Comparison of ENCODE assay signal across 8 cellular contexts in genomic region chr9:97013151-97014132, GRCh38. TPM values are rescaled to one million over a fixed set of nuclear protein-coding genes. Genes with fewer than 3 reads are reported as not detected.
DNase-seq lines count a peak whose midpoint lies in the region; ATAC-seq and TF ChIP-seq lines count a peak whose summit lies in the region.
"Not testable (repeated sequence)": the region's sequence is repeated elsewhere in the genome, so short reads cannot be mapped to it uniquely, and the experiment has no call there.

No MANE protein-coding gene starts in this region.

- H3K4me3 ChIP-seq in thoracic aorta: peak overlapping the region; percentile 72

- peak; percentile 17 for DNase-seq in GM04504 (ENCODE audit: low read depth)
- DNase-seq in NCI-H1048 (lab: John Stamatoyannopoulos, UW): peak; percentile 58
- DNase-seq in SKM-1 treated with dmso at 0.1 percent for 144 hours (lab: John Stamatoyannopoulos, UW; ENCODE audit: unreplicated experiment): peak; percentile 21
- DNase-seq in glutamatergic neuron: peak; percentile 73
- DNase-seq in osteocyte (ENCODE audit: extremely low spot score, unreplicated experiment): peak; percentile 86
- peak; percentile 7 for DNase-seq in thoracic aorta (ENCODE audit: low spot score)

- not testable (repeated sequence) for H3K36me3 Mint-ChIP-seq in activated naive CD8-positive, alpha-beta T cell; glutamatergic neuron (ENCODE audit: unreplicated experiment); osteocyte (ENCODE audit: unreplicated experiment)

- peak overlapping the region; percentile 92 for H3K27ac Mint-ChIP-seq in activated naive CD8-positive, alpha-beta T cell
- peak overlapping the region; percentile 72 for H3K27ac Mint-ChIP-seq in glutamatergic neuron (ENCODE audit: unreplicated experiment)
- H3K27ac Mint-ChIP-seq in osteocyte (ENCODE audit: unreplicated experiment): peak overlapping the region; percentile 88

- H3K9me3 ChIP-seq in thoracic aorta: not testable (repeated sequence)

- H3K4me1 ChIP-seq in thoracic aorta (ENCODE audit: control insufficient read depth in 1 of 2, low read depth in 2 of 2): not testable (repeated sequence)

- not testable (repeated sequence) for H3K27me3 ChIP-seq in thoracic aorta (replicated peaks; ENCODE audit: insufficient read depth)

- not testable (repeated sequence) for H3K9me3 Mint-ChIP-seq in activated naive CD8-positive, alpha-beta T cell (ENCODE audit: low read depth); glutamatergic neuron (ENCODE audit: unreplicated experiment); osteocyte (ENCODE audit: unreplicated experiment)

- H3K27me3 Mint-ChIP-seq in activated naive CD8-positive, alpha-beta T cell; glutamatergic neuron (ENCODE audit: unreplicated experiment); osteocyte (ENCODE audit: unreplicated experiment): not testable (repeated sequence)

- H3K4me3 Mint-ChIP-seq in activated naive CD8-positive, alpha-beta T cell: peak overlapping the region; percentile 92
- H3K4me3 Mint-ChIP-seq in glutamatergic neuron (ENCODE audit: unreplicated experiment) (peak overlapping the region; percentile 91), osteocyte (ENCODE audit: unreplicated experiment) (peak overlapping the region; percentile 86)

- ATAC-seq in HG02588 (IDR thresholded peaks at IDR 0.05; ENCODE audit: unreplicated experiment) (peak; percentile 86), thoracic aorta (ENCODE audit: insufficient number of reproducible peaks, low FRiP score, low read depth) (peak; percentile 99)

- TF ChIP-seq CTCF in glutamatergic neuron (IDR thresholded peaks at IDR 0.05; ENCODE audit: partially characterized antibody, unreplicated experiment); osteocyte (IDR thresholded peaks at IDR 0.05); thoracic aorta (IDR thresholded peaks at IDR 0.05): not testable (repeated sequence)

- H3K36me3 ChIP-seq in thoracic aorta: not testable (repeated sequence)

- H3K4me1 Mint-ChIP-seq in activated naive CD8-positive, alpha-beta T cell (ENCODE audit: low read depth): peaks cover 17% of the 10 kb centered on the region
- not testable (repeated sequence) for H3K4me1 Mint-ChIP-seq in glutamatergic neuron (ENCODE audit: low read depth, unreplicated experiment)
- peaks cover 10% of the 10 kb centered on the region for H3K4me1 Mint-ChIP-seq in osteocyte (ENCODE audit: unreplicated experiment)

- H3K27ac ChIP-seq in thoracic aorta: peak overlapping the region; percentile 81 to 87

RNA-seq across cellular contexts. Expression of gene CTSV, which starts 25.5 kb away (rescaled TPM):
- total RNA-seq in glutamatergic neuron (ENCODE audit: unreplicated experiment) (1.3 TPM), osteocyte (0.18 and 0.21 TPM in 2 replicates), thoracic aorta (under 1 TPM in 1 of 2 donors, not detected in 1; 0.27 TPM)

Comparison
In these comparisons a context has a peak if more than half of its experiments do, and no peak if none do; other contexts are left out.
1. Peak in every context shown above with its lines: DNase-seq, ATAC-seq, H3K4me3 ChIP-seq and H3K27ac ChIP-seq.
2. DNase-seq: peak in every context shown above with its lines; median percentile 86 in osteocyte; 73 in glutamatergic neuron; 58 in NCI-H1048; 21 in SKM-1 treated with dmso at 0.1 percent for 144 hours; 17 in GM04504; 7 in thoracic aorta.